In the genomic region with DNA sequence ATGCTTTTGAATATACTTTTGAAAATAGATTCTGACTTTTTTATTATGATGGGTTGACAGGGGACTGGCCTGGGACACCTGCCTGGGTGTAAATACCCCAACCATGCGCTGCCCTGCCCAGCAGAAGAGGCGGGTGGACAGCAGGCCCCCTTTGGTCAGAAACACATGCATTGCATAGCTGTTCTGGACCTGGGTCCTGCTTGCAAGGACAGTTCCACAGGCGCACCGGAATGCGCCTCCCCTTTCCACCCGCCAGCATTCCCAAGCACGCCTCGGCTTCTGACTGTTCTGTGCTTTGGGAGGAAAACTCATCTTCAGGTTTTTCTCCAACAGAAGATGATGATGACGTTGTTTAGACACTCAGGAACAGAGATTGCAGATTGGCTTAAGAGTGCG, we compare ENCODE assay signal across 8 cellular contexts. TPM values are rescaled to one million over a fixed set of nuclear protein-coding genes. Genes with fewer than 3 reads are reported as not detected.
DNase-seq lines count a peak whose midpoint lies in the region; ATAC-seq and TF ChIP-seq lines count a peak whose summit lies in the region.

No MANE protein-coding gene starts in this region.

- peak overlapping the region; percentile 98 for H3K27ac Mint-ChIP-seq in activated T-cell treated with anti-CD3 and anti-CD28 coated beads, Interleukin-2, amount 50 U/mL, for 24 hours
- peak overlapping the region; percentile 98 for H3K27ac Mint-ChIP-seq in stimulated activated effector memory CD8-positive, alpha-beta T cell treated with anti-CD3 and anti-CD28 coated beads, Interleukin-12 subunit alpha, Interleukin-12 subunit beta, amount 100 ng/mL, for 72 hours

- TF ChIP-seq CTCF in SU-DHL-6 (IDR thresholded peaks at IDR 0.05; ENCODE audit: insufficient read depth, low read length, poor library complexity, severe bottlenecking) (no peak), fibroblast of mammary gland (conservative IDR thresholded peaks at IDR 0.05; ENCODE audit: control insufficient read depth, insufficient read depth, low read depth, low read length) (no peak)

- peaks cover 43% of the 10 kb centered on the region for H3K27me3 Mint-ChIP-seq in activated T-cell treated with anti-CD3 and anti-CD28 coated beads, Interleukin-2, amount 50 U/mL, for 24 hours

- 0 out of 2 replicates have a peak, but pooled peaks cover 4% of the 10 kb centered on the region for H3K36me3 ChIP-seq in SU-DHL-6 (ENCODE audit: low read length)

- no peak for ATAC-seq in stimulated activated effector memory CD8-positive, alpha-beta T cell treated with anti-CD3 and anti-CD28 coated beads, Interleukin-12 subunit alpha, Interleukin-12 subunit beta, amount 100 ng/mL, for 72 hours

- no peaks in the 10 kb centered on the region for H3F3A ChIP-seq in SU-DHL-6 (ENCODE audit: insufficient read depth)

- no peaks in the 10 kb centered on the region for H4K20me1 ChIP-seq in SU-DHL-6 (ENCODE audit: low read depth, low read length)

- H3K9me2 ChIP-seq in SU-DHL-6 (replicated peaks; ENCODE audit: insufficient read depth, low read length): no peaks in the 10 kb centered on the region

- no peak overlapping the region for H3K27ac ChIP-seq in SU-DHL-6 (ENCODE audit: low read depth, low read length)

- no peaks in the 10 kb centered on the region for H3K27me3 ChIP-seq in SU-DHL-6 (ENCODE audit: low read length)

- peaks cover 24% of the 10 kb centered on the region for H3K36me3 Mint-ChIP-seq in activated T-cell treated with anti-CD3 and anti-CD28 coated beads, Interleukin-2, amount 50 U/mL, for 24 hours (ENCODE audit: low read depth)
- H3K36me3 Mint-ChIP-seq in stimulated activated effector memory CD8-positive, alpha-beta T cell treated with anti-CD3 and anti-CD28 coated beads, Interleukin-12 subunit alpha, Interleukin-12 subunit beta, amount 100 ng/mL, for 72 hours: peaks cover 9% of the 10 kb centered on the region

- DNase-seq in activated T-cell treated with anti-CD3 and anti-CD28 coated beads, Interleukin-2, amount 50 U/mL, for 24 hours: no peak
- DNase-seq in activated T-cell treated with anti-CD3 and anti-CD28 coated beads, Interleukin-2, amount 50 U/mL, for 48 hours: no peak
- DNase-seq in fibroblast of mammary gland (ENCODE audit: low read depth) (no peak), ureter (ENCODE audit: low spot score) (no peak), superior temporal gyrus (ENCODE audit: extremely low spot score) (no peak), NOMO-1 (lab: John Stamatoyannopoulos, UW; ENCODE audit: unreplicated experiment in 2 of 2) (no peak)
- no peak for DNase-seq in stimulated activated effector memory CD8-positive, alpha-beta T cell treated with anti-CD3 and anti-CD28 coated beads, Interleukin-12 subunit alpha, Interleukin-12 subunit beta, amount 100 ng/mL, for 72 hours (ENCODE audit: low spot score in 2 of 2)

- H3K4me1 Mint-ChIP-seq in activated T-cell treated with anti-CD3 and anti-CD28 coated beads, Interleukin-2, amount 50 U/mL, for 24 hours (ENCODE audit: low read depth): peaks cover 38% of the 10 kb centered on the region
- peaks cover 44% of the 10 kb centered on the region for H3K4me1 Mint-ChIP-seq in stimulated activated effector memory CD8-positive, alpha-beta T cell treated with anti-CD3 and anti-CD28 coated beads, Interleukin-12 subunit alpha, Interleukin-12 subunit beta, amount 100 ng/mL, for 72 hours

- peaks cover 7% of the 10 kb centered on the region for H3K9me3 Mint-ChIP-seq in activated T-cell treated with anti-CD3 and anti-CD28 coated beads, Interleukin-2, amount 50 U/mL, for 24 hours
- peaks cover 4% of the 10 kb centered on the region for H3K9me3 Mint-ChIP-seq in stimulated activated effector memory CD8-positive, alpha-beta T cell treated with anti-CD3 and anti-CD28 coated beads, Interleukin-12 subunit alpha, Interleukin-12 subunit beta, amount 100 ng/mL, for 72 hours

- no peak overlapping the region for H3K9ac ChIP-seq in SU-DHL-6 (ENCODE audit: low read length)

- H3K4me3 ChIP-seq in SU-DHL-6 (ENCODE audit: insufficient read depth, low read length, poor library complexity, severe bottlenecking) (no peak overlapping the region), fibroblast of mammary gland (ENCODE audit: control insufficient read depth, low read depth, low read length) (peak overlapping the region; percentile 88)

- H3K9me3 ChIP-seq in SU-DHL-6 (ENCODE audit: insufficient read depth, low read length): no peaks in the 10 kb centered on the region

- H2AFZ ChIP-seq in SU-DHL-6 (ENCODE audit: low read depth, low read length, severe bottlenecking): peak overlapping the region; percentile 87

- peaks cover 39% of the 10 kb centered on the region for H3K79me2 ChIP-seq in SU-DHL-6 (ENCODE audit: insufficient read depth, low read length)

- peak overlapping the region; percentile 60 for H3K4me2 ChIP-seq in SU-DHL-6 (ENCODE audit: low read depth, low read length, poor library complexity, severe bottlenecking)

- peak overlapping the region; percentile 90 for H3K4me3 Mint-ChIP-seq in activated T-cell treated with anti-CD3 and anti-CD28 coated beads, Interleukin-2, amount 50 U/mL, for 24 hours
- peak overlapping the region; percentile 94 for H3K4me3 Mint-ChIP-seq in stimulated activated effector memory CD8-positive, alpha-beta T cell treated with anti-CD3 and anti-CD28 coated beads, Interleukin-12 subunit alpha, Interleukin-12 subunit beta, amount 100 ng/mL, for 72 hours

RNA-seq across cellular contexts. Expression of a gene that starts 0.4 kb away (rescaled TPM):
- 14.0 TPM for total RNA-seq in ureter
